In the genomic region with DNA sequence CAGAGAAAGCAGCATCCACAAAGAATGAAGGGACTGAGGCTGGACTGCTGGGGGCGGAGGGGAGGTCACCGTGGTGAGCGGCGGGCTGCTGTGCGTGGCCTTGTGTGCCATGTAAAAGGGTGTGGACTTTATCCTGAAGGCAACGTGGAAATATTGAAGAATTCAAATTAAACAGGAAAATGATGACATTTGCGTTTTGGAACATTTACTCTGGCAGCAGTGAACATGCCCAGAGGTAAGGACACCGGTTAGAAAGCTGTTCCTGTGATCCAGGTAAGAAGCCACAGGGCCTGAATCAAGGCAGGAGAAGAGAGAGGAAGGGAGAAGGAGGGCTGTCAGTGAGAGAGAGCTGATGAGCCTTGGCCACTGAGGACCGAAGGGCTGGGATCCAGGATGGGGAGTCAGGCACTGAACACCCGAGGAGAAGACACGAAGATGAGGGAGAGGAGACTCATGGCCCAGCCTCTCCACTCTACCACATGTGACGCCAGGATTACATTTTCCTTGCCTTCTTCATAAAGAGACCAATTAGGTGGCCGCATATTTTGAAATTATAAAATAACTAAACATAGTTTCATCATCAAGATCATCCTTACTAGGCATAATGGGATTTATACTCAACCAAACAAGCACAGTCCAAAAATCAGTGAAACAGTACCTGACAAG, we compare ENCODE assay signal across 11 cellular contexts. TPM values are rescaled to one million over a fixed set of nuclear protein-coding genes. Genes with fewer than 3 reads are reported as not detected.
DNase-seq lines count a peak whose midpoint lies in the region; ATAC-seq and TF ChIP-seq lines count a peak whose summit lies in the region.
"Had no signal": no experiment of that assay in that cellular context is flagged by ENCODE, and none has a peak within 500 bp of the region (broad histone marks: within the 10 kb centered on the region; RNA-seq: fewer than 3 reads in every experiment).

No MANE protein-coding gene starts in this region.

- H2BK120ac ChIP-seq in mesendoderm (ENCODE audit: low read depth, low read length): peak overlapping the region; percentile 48

- TF ChIP-seq RAD21 in SK-N-SH (IDR thresholded peaks at IDR 0.05; ENCODE audit: low read length): no peak

- peaks cover 37% of the 10 kb centered on the region for H3F3A ChIP-seq in SK-N-SH (replicated peaks; ENCODE audit: insufficient read depth)

- H3K27me3 ChIP-seq in SK-N-SH (ENCODE audit: insufficient read depth) (no peaks in the 10 kb centered on the region), mammary epithelial cell (ENCODE audit: insufficient read depth, low read length) (no peaks in the 10 kb centered on the region), mesendoderm (ENCODE audit: insufficient read depth, low read length, poor library complexity) (no peaks in the 10 kb centered on the region), thymus (ENCODE audit: control insufficient read depth, insufficient read depth) (no peaks in the 10 kb centered on the region)
- H3K27me3 ChIP-seq: pancreas had no signal

- H2BK15ac ChIP-seq in mesendoderm (replicated peaks; ENCODE audit: low read depth): no peak overlapping the region

- no peak overlapping the region for H3K23ac ChIP-seq in mesendoderm (ENCODE audit: low read length)

- H4K5ac ChIP-seq in mesendoderm (ENCODE audit: low read length): peak overlapping the region; percentile 68

- peak overlapping the region; percentile 79 for H3K4ac ChIP-seq in mesendoderm (ENCODE audit: low read depth, low read length)

- no peak for TF ChIP-seq EP300 in SK-N-SH (IDR thresholded peaks at IDR 0.05; ENCODE audit: borderline replicate concordance in 1 of 2, low read depth in 1 of 2, low read length in 1 of 2)

- H3K9ac ChIP-seq in SK-N-SH (peak overlapping the region; percentile 64), mammary epithelial cell (ENCODE audit: insufficient read depth, low read length) (peak overlapping the region; percentile 49), mesendoderm (ENCODE audit: low read length) (peak overlapping the region; percentile 57)

- H2AFZ ChIP-seq in SK-N-SH (ENCODE audit: low read depth) (no peak overlapping the region), mammary epithelial cell (ENCODE audit: low read depth, low read length) (peak overlapping the region; percentile 48)

- intact Hi-C loops in mammary epithelial cell (cut with micrococcal nuclease): loop anchor here (5.0 kb wide), 1 partner anchor 96 kb away; a partner anchor contains a TSS

- H3K4me3 ChIP-seq in SK-N-SH (ENCODE audit: low read depth in 2 of 2, low read length in 1 of 2): 0 out of 4 replicates have a peak overlapping the region, but pooled peaks of 1 of the 2 experiments have one; percentile 35
- H3K4me3 ChIP-seq in mammary epithelial cell (replicated peaks in 1 of 3; ENCODE audit: insufficient read depth in 1 of 3, low read depth in 2 of 3, low read length in 3 of 3): no peak overlapping the region
- no peak overlapping the region for H3K4me3 ChIP-seq in mesendoderm (ENCODE audit: low read length)
- no peak overlapping the region for H3K4me3 ChIP-seq in thymus (ENCODE audit: low read length)
- H3K4me3 ChIP-seq: pancreas had no signal

- peaks cover 38 to 45% of the 10 kb centered on the region in 2 experiments for H3K36me3 ChIP-seq in SK-N-SH (replicated peaks in 1 of 2; ENCODE audit: control insufficient read depth in 1 of 2, insufficient read depth in 2 of 2, low read length in 1 of 2)
- peaks cover 4% of the 10 kb centered on the region for H3K36me3 ChIP-seq in mammary epithelial cell (ENCODE audit: insufficient read depth, low read length)
- H3K36me3 ChIP-seq in mesendoderm (ENCODE audit: control insufficient read depth, insufficient read depth, low read length): no peaks in the 10 kb centered on the region
- peaks cover 7% of the 10 kb centered on the region for H3K36me3 ChIP-seq in thymus (ENCODE audit: control insufficient read depth, insufficient read depth)
- H3K36me3 ChIP-seq: pancreas had no signal

- H3K27ac ChIP-seq in SK-N-SH (ENCODE audit: low read depth in 2 of 2, low read length in 1 of 2) (peak overlapping the region; percentile 97 to 98), mammary epithelial cell (ENCODE audit: insufficient read depth, low read depth, low read length) (peak overlapping the region; percentile 78), mesendoderm (ENCODE audit: low read depth, low read length) (peak overlapping the region; percentile 92), thymus (ENCODE audit: low read depth) (peak overlapping the region; percentile 61)
- H3K27ac ChIP-seq: 22Rv1 had no signal

- ATAC-seq in SK-N-SH treated with all-trans-retinoic acid at 6 μM for 48 hours: no peak

- no peaks in the 10 kb centered on the region for H3K9me3 ChIP-seq in SK-N-SH
- no peaks in the 10 kb centered on the region for H3K9me3 ChIP-seq in mammary epithelial cell (replicated peaks; ENCODE audit: insufficient read depth, low read length)
- H3K9me3 ChIP-seq in thymus (ENCODE audit: control insufficient read depth): no peaks in the 10 kb centered on the region
- H3K9me3 ChIP-seq: pancreas had no signal

- H4K8ac ChIP-seq in mesendoderm (ENCODE audit: low read depth, low read length): no peak overlapping the region

- dilution Hi-C loops in mammary epithelial cell (cut with HindIII; ENCODE audit: low sequenced_read_pairs): no loop called here

- H3K79me1 ChIP-seq in mesendoderm (ENCODE audit: low read length): peaks cover 5% of the 10 kb centered on the region

- H3K4me1 ChIP-seq in SK-N-SH (ENCODE audit: control insufficient read depth in 1 of 2, insufficient read depth in 2 of 2, low read depth in 1 of 2, low read length in 1 of 2) (peaks cover 47 to 50% of the 10 kb centered on the region in 2 experiments), mammary epithelial cell (ENCODE audit: insufficient read depth, low read length) (peaks cover 49% of the 10 kb centered on the region), mesendoderm (ENCODE audit: control insufficient read depth, low read depth, low read length) (peaks cover 11% of the 10 kb centered on the region), thymus (ENCODE audit: control insufficient read depth, insufficient read depth, low read length) (no peaks in the 10 kb centered on the region)

- peak overlapping the region; percentile 77 for H3K4me2 ChIP-seq in SK-N-SH
- peak overlapping the region; percentile 64 for H3K4me2 ChIP-seq in mammary epithelial cell (ENCODE audit: insufficient read depth, low read depth, low read length)
- no peak overlapping the region for H3K4me2 ChIP-seq in mesendoderm (ENCODE audit: low read length)

- H2AK5ac ChIP-seq in mesendoderm (ENCODE audit: low read length): peak overlapping the region; percentile 58

- WGBS in SK-N-SH (ENCODE audit: low lambda C conversion rate): 87% methylated on average over 13 of the region's 13 CpGs
- WGBS in mammary epithelial cell (ENCODE audit: low coverage, missing lambda C conversion rate): 52% methylated on average over 10 of the region's 13 CpGs
- no CpG with 5 or more reads among the region's 13 CpGs for WGBS in mesendoderm (ENCODE audit: extremely low coverage, insufficient coverage, low lambda C conversion rate)
- 97% methylated on average over 13 of the region's 13 CpGs for WGBS in thymus

- H2BK5ac ChIP-seq in mesendoderm (ENCODE audit: low read length): peak overlapping the region; percentile 93

- peaks cover 58% of the 10 kb centered on the region for H3K79me2 ChIP-seq in SK-N-SH (ENCODE audit: insufficient read depth)
- H3K79me2 ChIP-seq in mammary epithelial cell (ENCODE audit: insufficient read depth, low read length): peaks cover 35% of the 10 kb centered on the region
- H3K79me2 ChIP-seq in mesendoderm (ENCODE audit: control insufficient read depth, insufficient read depth, low read length): no peaks in the 10 kb centered on the region

- peak overlapping the region; percentile 82 for H3K56ac ChIP-seq in mesendoderm (ENCODE audit: low read length)

- CTCF ChIA-PET in SK-N-SH (lab: Yijun Ruan, JAX): interaction anchor here (1.0 kb wide), 1 partner anchor 80 kb away, joined by 3 read pairs; no protein-coding TSS in a partner anchor
- CTCF ChIA-PET in mammary epithelial cell (lab: Charles Lee; ENCODE audit: low non-redundant PET): no interaction called here

- DNase-seq in SK-N-SH: no peak
- DNase-seq in mammary epithelial cell: no peak
- no peak for DNase-seq in mesendoderm
- DNase-seq in NCI-H1694 (lab: John Stamatoyannopoulos, UW): no peak
- DNase-seq in NCI-H2029 treated with DMSO at 0.1 percent for 48 hours (lab: John Stamatoyannopoulos, UW): no peak
- no peak for DNase-seq in activated T-cell treated with anti-CD3 and anti-CD28 coated beads, Interleukin-2, amount 50 U/mL, for 48 hours
- DNase-seq: NCI-H345 had no signal

- H4K20me1 ChIP-seq in SK-N-SH (ENCODE audit: insufficient read depth): no peaks in the 10 kb centered on the region
- H4K20me1 ChIP-seq in mammary epithelial cell (ENCODE audit: insufficient read depth, low read length): no peaks in the 10 kb centered on the region

- H3K18ac ChIP-seq in mesendoderm (ENCODE audit: low read length): peak overlapping the region; percentile 42

- no peak for TF ChIP-seq CTCF in SK-N-SH (IDR thresholded peaks at IDR 0.05)
- TF ChIP-seq CTCF in mammary epithelial cell (conservative IDR thresholded peaks at IDR 0.05 in 1 of 2, IDR thresholded peaks at IDR 0.05 in 1 of 2; ENCODE audit: extremely low read depth in 1 of 2, insufficient read depth in 1 of 2, low read depth in 1 of 2, low read length in 2 of 2): no peak

- no peaks in the 10 kb centered on the region for H3K9me2 ChIP-seq in SK-N-SH

- no TSS peak for BruUV-seq in mammary epithelial cell (replicated peaks; lab: Mats Ljungman, UMichigan)

- in situ Hi-C loops in mammary epithelial cell (cut with MboI; ENCODE audit: low sequenced_read_pairs in 2 of 2): no loop called here

- POLR2A ChIA-PET in SK-N-SH (lab: Yijun Ruan, JAX): no interaction called here

TF ChIP-seq in SK-N-SH, 30 proteins besides CTCF, POLR2A, EP300 and RAD21 (continues in another document):
- no peak for TF ChIP-seq FOXM1 (IDR thresholded peaks at IDR 0.05; ENCODE audit: low read depth)
- TF ChIP-seq RCOR1 (IDR thresholded peaks at IDR 0.05; ENCODE audit: low read length): no peak
- TF ChIP-seq SIN3A (IDR thresholded peaks at IDR 0.05; ENCODE audit: borderline replicate concordance, low read depth, low read length): no peak

TF ChIP-seq in SK-N-SH treated with all-trans-retinoic acid at 6 μM for 48 hours, 23 proteins besides CTCF, POLR2A, EP300 and RAD21:
- no peak for TF ChIP-seq ESRRG (CRISPR knock-in tag; IDR thresholded peaks at IDR 0.05)

RNA-seq across cellular contexts. Expression of a gene that starts 58.4 kb away (rescaled TPM):
- 26.4 and 36.0 TPM in 2 replicates for polyA plus RNA-seq in SK-N-SH (2012; rRNA removed)
- polyA plus RNA-seq in SK-N-SH (2012; cell fraction: cytosol; rRNA removed): 23.9 and 25.6 TPM in 2 replicates
- 39.6 and 52.6 TPM in 2 replicates for polyA plus RNA-seq in SK-N-SH (2012; cell fraction: nucleus; rRNA removed)
- total RNA-seq in mammary epithelial cell: 10 to 100 TPM; 12.5 to 16.9 TPM
- polyA plus RNA-seq in mammary epithelial cell: 13.8 TPM
- 39.2 TPM for polyA minus RNA-seq in mammary epithelial cell
- polyA plus RNA-seq in mesendoderm (2013, experiment 1 of 2): 39.3 TPM
- polyA plus RNA-seq in mesendoderm (2013, experiment 2 of 2): 39.0 TPM
- 3.1 TPM for polyA plus RNA-seq in thymus
